9 cellular contexts compared by ENCODE assay signal in the genomic region with DNA sequence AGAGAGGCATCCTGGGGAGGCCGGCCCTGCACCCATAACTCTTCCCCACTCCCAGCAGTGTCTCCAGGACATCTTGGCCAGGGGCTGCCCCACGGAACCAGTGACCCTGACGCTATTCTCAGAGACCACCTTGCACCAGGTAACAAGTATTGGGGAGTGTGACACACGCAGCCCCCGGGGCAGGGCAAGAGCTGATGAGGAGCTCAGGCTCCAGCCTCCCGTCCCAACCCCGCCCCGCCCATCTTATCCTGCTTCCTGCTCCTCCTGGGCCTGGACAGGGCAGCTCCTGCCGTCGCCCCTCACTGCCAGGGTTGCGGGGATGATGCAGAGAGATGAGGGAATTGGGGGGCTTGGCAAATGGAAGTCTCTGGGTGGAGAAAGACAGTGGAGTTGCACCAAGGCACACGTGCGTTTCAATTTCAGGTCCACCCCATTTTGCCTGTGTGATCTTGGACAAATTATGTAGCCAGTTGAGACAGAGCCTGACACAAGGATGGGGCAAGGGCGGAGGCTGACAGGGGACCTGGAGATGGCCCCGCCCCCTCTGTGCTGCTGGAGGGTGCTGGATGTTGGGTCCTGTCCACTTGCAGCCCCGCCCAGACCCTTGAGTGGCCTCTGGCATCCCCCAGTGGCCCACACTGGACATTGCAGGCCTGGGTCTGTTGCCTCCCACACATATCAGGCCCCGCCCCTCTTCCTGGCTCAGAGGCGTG. TPM values are rescaled to one million over a fixed set of nuclear protein-coding genes. Genes with fewer than 3 reads are reported as not detected.
DNase-seq lines count a peak whose midpoint lies in the region; ATAC-seq, FAIRE-seq and TF ChIP-seq lines count a peak whose summit lies in the region.
"Had no signal": no experiment of that assay in that cellular context is flagged by ENCODE, and none has a peak within 500 bp of the region (broad histone marks: within the 10 kb centered on the region; RNA-seq: fewer than 3 reads in every experiment).

No MANE protein-coding gene starts in this region.

- no peak overlapping the region for H3K18ac ChIP-seq in mesenchymal stem cell (ENCODE audit: low read depth in 1 of 2, low read length in 2 of 2)

- no peaks in the 10 kb centered on the region for H3K9me3 ChIP-seq in mesenchymal stem cell (ENCODE audit: control insufficient read depth, low read length)

- peaks cover 5% of the 10 kb centered on the region for H3K27me3 Mint-ChIP-seq in HFFc6 (ENCODE audit: insufficient read depth)

- no peaks in the 10 kb centered on the region for H3K36me3 ChIP-seq in mesenchymal stem cell (ENCODE audit: control insufficient read depth in 1 of 2, insufficient read depth in 2 of 2, low read depth in 1 of 2, low read length in 2 of 2)

- no peak overlapping the region for H3K9ac ChIP-seq in mesenchymal stem cell (ENCODE audit: low read length)

- H3K4me1 ChIP-seq in mesenchymal stem cell (ENCODE audit: control insufficient read depth, insufficient read depth, low read depth, low read length) = peaks cover 3% of the 10 kb centered on the region

- H2BK5ac ChIP-seq in mesenchymal stem cell (ENCODE audit: low read depth, low read length, poor library complexity, severe bottlenecking) = no peak overlapping the region

- no peak overlapping the region for H2BK120ac ChIP-seq in mesenchymal stem cell (ENCODE audit: low read depth, low read length)

- no peak overlapping the region for H3K27ac Mint-ChIP-seq in HFFc6
- no peak overlapping the region for H3K27ac Mint-ChIP-seq in stimulated activated effector memory CD8-positive, alpha-beta T cell treated with anti-CD3 and anti-CD28 coated beads, Interleukin-12 subunit alpha, Interleukin-12 subunit beta, amount 100 ng/mL, for 72 hours

- H3K9me3 Mint-ChIP-seq in HFFc6 = no peaks in the 10 kb centered on the region
- no peaks in the 10 kb centered on the region for H3K9me3 Mint-ChIP-seq in stimulated activated effector memory CD8-positive, alpha-beta T cell treated with anti-CD3 and anti-CD28 coated beads, Interleukin-12 subunit alpha, Interleukin-12 subunit beta, amount 100 ng/mL, for 72 hours

- H3K27me3 ChIP-seq in mesenchymal stem cell (ENCODE audit: control insufficient read depth in 1 of 2, insufficient read depth in 1 of 2, low read length in 2 of 2) = peaks cover 7 to 26% of the 10 kb centered on the region in 2 experiments

- DNase-seq in DMS53 treated with DMSO at 0.1 percent for 48 hours (lab: John Stamatoyannopoulos, UW; ENCODE audit: unreplicated experiment) (peak; percentile 26), HFFc6 (peak; percentile 77), NCI-H510A (lab: John Stamatoyannopoulos, UW) (peak; percentile 91), mesenchymal stem cell (peak; percentile 88)
- peak; percentile 18 to 41 for DNase-seq in activated CD4-positive, alpha-beta T cell treated with anti-CD3 and anti-CD28 coated beads, Interleukin-2, amount 50 U/mL, for 24 hours (ENCODE audit: low read depth in 1 of 2, low spot score in 1 of 2)
- DNase-seq in stimulated activated effector memory CD8-positive, alpha-beta T cell treated with anti-CD3 and anti-CD28 coated beads, Interleukin-12 subunit alpha, Interleukin-12 subunit beta, amount 100 ng/mL, for 72 hours (ENCODE audit: low spot score in 2 of 2) = peak; percentile 42 to 77

- H2BK12ac ChIP-seq in mesenchymal stem cell (ENCODE audit: low read length in 2 of 2) = no peak overlapping the region

- H2AFZ ChIP-seq in mesenchymal stem cell (ENCODE audit: low read depth, low read length) = no peak overlapping the region

- WGBS in mesenchymal stem cell = 67% methylated on average over 18 of the region's 18 CpGs

- H2BK15ac ChIP-seq in mesenchymal stem cell (ENCODE audit: low read depth, poor library complexity, severe bottlenecking) = no peak overlapping the region

- no peak overlapping the region for H3K23ac ChIP-seq in mesenchymal stem cell (ENCODE audit: low read length in 2 of 2)

- H3K27ac ChIP-seq in mesenchymal stem cell (ENCODE audit: low read length, poor library complexity, severe bottlenecking) = no peak overlapping the region

- peaks cover 7% of the 10 kb centered on the region for H3K4me1 Mint-ChIP-seq in HFFc6 (ENCODE audit: low read depth)
- peaks cover 16% of the 10 kb centered on the region for H3K4me1 Mint-ChIP-seq in stimulated activated effector memory CD8-positive, alpha-beta T cell treated with anti-CD3 and anti-CD28 coated beads, Interleukin-12 subunit alpha, Interleukin-12 subunit beta, amount 100 ng/mL, for 72 hours

- TF ChIP-seq CTCF in HFFc6 (IDR thresholded peaks at IDR 0.05) = peak; percentile 96

- no peak overlapping the region for H3K14ac ChIP-seq in mesenchymal stem cell (ENCODE audit: low read length in 2 of 2)

- no peak overlapping the region for H3K4me3 ChIP-seq in mesenchymal stem cell (ENCODE audit: insufficient read depth in 1 of 2, low read depth in 1 of 2, low read length in 2 of 2)

- no peaks in the 10 kb centered on the region for H3K79me1 ChIP-seq in mesenchymal stem cell (replicated peaks; ENCODE audit: low read length, poor library complexity, severe bottlenecking)

- no peak overlapping the region for H3K4me2 ChIP-seq in mesenchymal stem cell (ENCODE audit: low read length, poor library complexity, severe bottlenecking)

- ATAC-seq in stimulated activated effector memory CD8-positive, alpha-beta T cell treated with anti-CD3 and anti-CD28 coated beads, Interleukin-12 subunit alpha, Interleukin-12 subunit beta, amount 100 ng/mL, for 72 hours = peak; percentile 71
- no peak for ATAC-seq in GM21381 (IDR thresholded peaks at IDR 0.05; ENCODE audit: unreplicated experiment)

- no peak overlapping the region for H3K4ac ChIP-seq in mesenchymal stem cell (ENCODE audit: low read depth in 1 of 2, low read length in 2 of 2)

- H3K4me3 Mint-ChIP-seq in HFFc6 = no peak overlapping the region
- H3K4me3 Mint-ChIP-seq in stimulated activated effector memory CD8-positive, alpha-beta T cell treated with anti-CD3 and anti-CD28 coated beads, Interleukin-12 subunit alpha, Interleukin-12 subunit beta, amount 100 ng/mL, for 72 hours = no peak overlapping the region

- no peak overlapping the region for H4K8ac ChIP-seq in mesenchymal stem cell (ENCODE audit: low read length)

- no peak overlapping the region for H2AK5ac ChIP-seq in mesenchymal stem cell (ENCODE audit: low read length, severe bottlenecking)

- no peak overlapping the region for H4K91ac ChIP-seq in mesenchymal stem cell (ENCODE audit: low read length)

- FAIRE-seq in endometrium (lab: Jason Lieb, UNC) = peak; percentile 39

- no peaks in the 10 kb centered on the region for H3K36me3 Mint-ChIP-seq in HFFc6 (ENCODE audit: low read depth)
- H3K36me3 Mint-ChIP-seq in stimulated activated effector memory CD8-positive, alpha-beta T cell treated with anti-CD3 and anti-CD28 coated beads, Interleukin-12 subunit alpha, Interleukin-12 subunit beta, amount 100 ng/mL, for 72 hours = no peaks in the 10 kb centered on the region

RNA-seq across cellular contexts. Expression of a gene that starts 10.7 kb away (rescaled TPM):
- not detected for total RNA-seq in HFFc6 (2021; fragmentation: NEBNext Ultra II Directional; extraction: Animal tissue kit (Norgen Biotek cat#: 25700))
- 0.19 TPM for polyA plus RNA-seq in mesenchymal stem cell (2013, experiment 1 of 2)
- polyA plus RNA-seq in mesenchymal stem cell (2013, experiment 2 of 2) = 0.16 TPM

RNA-seq across cellular contexts. Expression of a gene that starts 11.0 kb away (rescaled TPM):
- total RNA-seq in HFFc6 (2021; fragmentation: NEBNext Ultra II Directional; extraction: Animal tissue kit (Norgen Biotek cat#: 25700)) = under 1 TPM in 2 of 6 experiments, not detected in 4; 0.10 to 0.14 TPM
- polyA plus RNA-seq in mesenchymal stem cell (2013, experiment 1 of 2) = 0.43 TPM
- 0.32 TPM for polyA plus RNA-seq in mesenchymal stem cell (2013, experiment 2 of 2)

RNA-seq across cellular contexts. Expression of a gene that starts 14.7 kb away (rescaled TPM):
- total RNA-seq in HFFc6 (2021; fragmentation: NEBNext Ultra II Directional; extraction: Animal tissue kit (Norgen Biotek cat#: 25700)) = 10 to 100 TPM; 15.5 to 40.6 (median 33.0) TPM
- 3.4 TPM for polyA plus RNA-seq in mesenchymal stem cell (2013, experiment 1 of 2)
- polyA plus RNA-seq in mesenchymal stem cell (2013, experiment 2 of 2) = 4.0 TPM

RNA-seq across cellular contexts. Expression of a gene that starts 28.5 kb away (rescaled TPM):
- not detected for total RNA-seq in HFFc6 (2021; fragmentation: NEBNext Ultra II Directional; extraction: Animal tissue kit (Norgen Biotek cat#: 25700))
- not detected for polyA plus RNA-seq in mesenchymal stem cell (2013, experiment 1 of 2)
- not detected for polyA plus RNA-seq in mesenchymal stem cell (2013, experiment 2 of 2)
- polyA plus RNA-seq: adipose tissue had no signal

RNA-seq across cellular contexts. Expression of a gene that starts 40.9 kb away (rescaled TPM):
- total RNA-seq in HFFc6 (2021; fragmentation: NEBNext Ultra II Directional; extraction: Animal tissue kit (Norgen Biotek cat#: 25700)) = 1 to 10 TPM in 1 of 6 experiments, under 1 TPM in 5; 0.26 to 1.3 (median 0.74) TPM
- 0.37 TPM for polyA plus RNA-seq in mesenchymal stem cell (2013, experiment 1 of 2)
- polyA plus RNA-seq in mesenchymal stem cell (2013, experiment 2 of 2) = 0.44 TPM

Comparison
In these comparisons a context has a peak if more than half of its experiments do, and no peak if none do; other contexts are left out.
1. DNase-seq: peak in every context shown above with its lines; median percentile 91 in NCI-H510A; 88 in mesenchymal stem cell; 77 in HFFc6; 60 in stimulated activated effector memory CD8-positive, alpha-beta T cell treated with anti-CD3 and anti-CD28 coated beads, Interleukin-12 subunit alpha, Interleukin-12 subunit beta, amount 100 ng/mL, for 72 hours; 30 in activated CD4-positive, alpha-beta T cell treated with anti-CD3 and anti-CD28 coated beads, Interleukin-2, amount 50 U/mL, for 24 hours; 26 in DMS53 treated with DMSO at 0.1 percent for 48 hours.